ENCODE assay signal across 20 cellular contexts in genomic region chr9:115025721-115026120, GRCh38.
DNase-seq lines count a peak whose midpoint lies in the region.
"Had no signal": no experiment of that assay in that cellular context is flagged by ENCODE, and none has a peak within 500 bp of the region (broad histone marks: within the 10 kb centered on the region; RNA-seq: fewer than 3 reads in every experiment).

No MANE protein-coding gene starts in this region.

- peaks cover 5% of the 10 kb centered on the region for H3K4me1 ChIP-seq in rectal smooth muscle tissue (ENCODE audit: control insufficient read depth, insufficient read depth, low read length)
- H3K4me1 ChIP-seq: BLaER1 had no signal

- peaks cover 12% of the 10 kb centered on the region for H3K36me3 ChIP-seq in rectal smooth muscle tissue (ENCODE audit: control insufficient read depth, insufficient read depth, low read length)
- H3K36me3 ChIP-seq: BLaER1, MG63 had no signal

- no peaks in the 10 kb centered on the region for H3K27me3 ChIP-seq in rectal smooth muscle tissue (ENCODE audit: control insufficient read depth, insufficient read depth, low read length)
- H3K27me3 ChIP-seq: BLaER1, MG63 had no signal

- H3K9ac ChIP-seq in rectal smooth muscle tissue (ENCODE audit: low read length), result no peak overlapping the region
- H3K9ac ChIP-seq: BLaER1 had no signal

- peak overlapping the region; percentile 16 for H3K27ac ChIP-seq in rectal smooth muscle tissue (ENCODE audit: low read depth, low read length)
- H3K27ac ChIP-seq: BLaER1, SK-N-MC had no signal

- H3K4me3 ChIP-seq in rectal smooth muscle tissue (ENCODE audit: low read length), result no peak overlapping the region
- H3K4me3 ChIP-seq: BLaER1, MG63, SK-N-MC had no signal

- DNase-seq in A172 (ENCODE audit: low spot score), result peak; percentile 21
- DNase-seq in EH (ENCODE audit: low read depth), result peak; percentile 35
- DNase-seq in astrocyte of the hippocampus (ENCODE audit: low read depth, low spot score), result peak; percentile 44
- DNase-seq in stimulated activated CD4-positive, alpha-beta T cell treated with anti-CD3 and anti-CD28 coated beads, Interleukin-4, amount 100 ng/mL, for 4 hours, result no peak
- no peak for DNase-seq in NCI-H82 (lab: John Stamatoyannopoulos, UW)
- DNase-seq in activated CD4-positive, alpha-beta T cell treated with anti-CD3 and anti-CD28 coated beads, Interleukin-2, amount 50 U/mL, for 1 hour, result no peak
- DNase-seq: CD4-positive, CD25-positive, alpha-beta regulatory T cell; COR-L47; Karpas-422; MG63; NCI-H1105 treated with DMSO at 0.1 percent for 48 hours; NCI-H146; NCI-H2029; NCI-H446 treated with DMSO at 0.1 percent for 48 hours; NCI-H526; OCI-M1; SIG-M5 had no signal

Comparison
In these comparisons a context has a peak if more than half of its experiments do, and no peak if none do; other contexts are left out.
1. DNase-seq: peak in A172 (single experiment), EH (single experiment) and astrocyte of the hippocampus (single experiment); none in stimulated activated CD4-positive, alpha-beta T cell treated with anti-CD3 and anti-CD28 coated beads, Interleukin-4, amount 100 ng/mL, for 4 hours (0 of 2), NCI-H82 (single experiment) and activated CD4-positive, alpha-beta T cell treated with anti-CD3 and anti-CD28 coated beads, Interleukin-2, amount 50 U/mL, for 1 hour (single experiment).